Comparison of ENCODE assay signal across 9 cellular contexts in the genomic region with DNA sequence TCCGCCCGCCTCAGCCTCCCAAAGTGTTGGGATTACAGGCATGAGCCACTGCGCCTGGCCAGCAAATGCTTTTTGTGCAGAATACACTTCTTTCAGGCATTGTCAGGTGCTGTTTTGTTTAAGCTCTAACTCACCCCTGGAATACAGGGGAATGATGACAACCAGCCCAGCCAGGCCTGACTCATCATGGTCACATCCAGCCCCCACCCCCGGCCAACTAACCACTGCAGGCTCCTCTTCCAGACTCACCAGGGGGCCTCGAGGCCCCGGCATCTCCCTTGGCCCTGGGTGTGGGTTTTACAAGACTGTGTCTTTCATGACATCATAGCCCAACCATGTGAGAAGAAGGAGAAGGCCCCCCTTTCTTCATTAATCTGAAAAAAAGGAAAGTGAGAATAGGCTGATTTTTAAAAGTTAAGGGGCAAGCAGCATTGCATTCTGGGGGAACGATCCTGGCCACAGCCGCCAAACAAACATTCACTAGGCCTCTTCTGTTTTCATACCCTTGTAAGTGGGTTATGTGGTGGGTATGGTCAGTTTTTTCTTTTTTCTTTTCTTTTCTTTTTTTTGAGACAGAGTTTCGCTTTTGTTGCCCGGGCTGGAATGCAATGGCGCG. TPM values are rescaled to one million over a fixed set of nuclear protein-coding genes. Genes with fewer than 3 reads are reported as not detected.
DNase-seq lines count a peak whose midpoint lies in the region; ATAC-seq and TF ChIP-seq lines count a peak whose summit lies in the region.
"Had no signal": no experiment of that assay in that cellular context is flagged by ENCODE, and none has a peak within 500 bp of the region (broad histone marks: within the 10 kb centered on the region; RNA-seq: fewer than 3 reads in every experiment).

No MANE protein-coding gene starts in this region.

- TF ChIP-seq CTCF in choroid plexus epithelial cell (conservative IDR thresholded peaks at IDR 0.05; ENCODE audit: low read depth, low read length) (no peak), mesothelial cell of epicardium (IDR thresholded peaks at IDR 0.05; ENCODE audit: unreplicated experiment) (no peak)

- no peak overlapping the region for H3K27ac ChIP-seq in substantia nigra (ENCODE audit: low read depth, low read length, poor library complexity, severe bottlenecking)

- DNase-seq in AG20443 (ENCODE audit: low spot score) (peak; percentile 96), M059J (ENCODE audit: low read depth) (peak; percentile 99), choroid plexus epithelial cell (ENCODE audit: low read depth) (peak; percentile 100), mesothelial cell of epicardium (ENCODE audit: low spot score in 2 of 2, unreplicated experiment in 2 of 2) (peak in 1 of 2 experiments; percentile 54), substantia nigra (lab: John Stamatoyannopoulos, UW) (no peak), Ammon's horn (ENCODE audit: low spot score) (no peak)

- no peak overlapping the region for H3K4me3 ChIP-seq in choroid plexus epithelial cell (ENCODE audit: low read depth, low read length)

- no peaks in the 10 kb centered on the region for H3K9me3 Mint-ChIP-seq in mesothelial cell of epicardium
- H3K9me3 Mint-ChIP-seq: activated naive CD4-positive, alpha-beta T cell treated with anti-CD3 and anti-CD28 coated beads, Interleukin-2, amount 50 U/mL, for 24 hours had no signal

- H3K36me3 Mint-ChIP-seq in mesothelial cell of epicardium, result peaks cover 2% of the 10 kb centered on the region
- H3K36me3 Mint-ChIP-seq: activated naive CD4-positive, alpha-beta T cell treated with anti-CD3 and anti-CD28 coated beads, Interleukin-2, amount 50 U/mL, for 24 hours had no signal

- ATAC-seq in GM18870 (IDR thresholded peaks at IDR 0.05; ENCODE audit: unreplicated experiment) (no peak), GM21737 (IDR thresholded peaks at IDR 0.05; ENCODE audit: unreplicated experiment) (no peak)

- peaks cover 45% of the 10 kb centered on the region for H3K4me1 Mint-ChIP-seq in mesothelial cell of epicardium
- H3K4me1 Mint-ChIP-seq: activated naive CD4-positive, alpha-beta T cell treated with anti-CD3 and anti-CD28 coated beads, Interleukin-2, amount 50 U/mL, for 24 hours had no signal

- no peaks in the 10 kb centered on the region for H3K27me3 Mint-ChIP-seq in mesothelial cell of epicardium (ENCODE audit: low read depth)
- H3K27me3 Mint-ChIP-seq: activated naive CD4-positive, alpha-beta T cell treated with anti-CD3 and anti-CD28 coated beads, Interleukin-2, amount 50 U/mL, for 24 hours had no signal

- H3K4me3 Mint-ChIP-seq in mesothelial cell of epicardium, result peak overlapping the region; percentile 10
- H3K4me3 Mint-ChIP-seq: activated naive CD4-positive, alpha-beta T cell treated with anti-CD3 and anti-CD28 coated beads, Interleukin-2, amount 50 U/mL, for 24 hours had no signal

- peak overlapping the region; percentile 99 for H3K27ac Mint-ChIP-seq in mesothelial cell of epicardium
- H3K27ac Mint-ChIP-seq: activated naive CD4-positive, alpha-beta T cell treated with anti-CD3 and anti-CD28 coated beads, Interleukin-2, amount 50 U/mL, for 24 hours had no signal

RNA-seq across cellular contexts. Expression of a gene that starts 35.6 kb away (rescaled TPM):
- total RNA-seq in M059J (2014; rRNA removed; shearing (Covaris generic)), result 2.4 and 9.3 TPM in 2 replicates
- 36.1 to 37.4 TPM (median 37.1 TPM) in 3 replicates for total RNA-seq in mesothelial cell of epicardium

RNA-seq across cellular contexts. Expression of a gene that starts 40.8 kb away (rescaled TPM):
- total RNA-seq in M059J (2014; rRNA removed; shearing (Covaris generic)), result not detected in 2 replicates
- total RNA-seq in mesothelial cell of epicardium, result not detected in 3 replicates

RNA-seq across cellular contexts. Expression of a gene that starts 41.4 kb away (rescaled TPM):
- total RNA-seq in M059J (2014; rRNA removed; shearing (Covaris generic)), result 1.4 and 2.4 TPM in 2 replicates
- 5.2 to 6.2 TPM (median 5.9 TPM) in 3 replicates for total RNA-seq in mesothelial cell of epicardium

RNA-seq across cellular contexts. Expression of a gene that starts 49.2 kb away (rescaled TPM):
- total RNA-seq in M059J (2014; rRNA removed; shearing (Covaris generic)), result 2,121 and 2,222 TPM in 2 replicates
- total RNA-seq in mesothelial cell of epicardium, result 1,103 to 1,148 TPM (median 1,111 TPM) in 3 replicates

RNA-seq across cellular contexts. Expression of a gene that starts 49.4 kb away (rescaled TPM):
- total RNA-seq in M059J (2014; rRNA removed; shearing (Covaris generic)), result 43.9 and 54.1 TPM in 2 replicates
- total RNA-seq in mesothelial cell of epicardium, result 26.1 to 28.5 TPM (median 28.0 TPM) in 3 replicates

Comparison
In these comparisons a context has a peak if more than half of its experiments do, and no peak if none do; other contexts are left out.
1. DNase-seq: peak in AG20443 (single experiment), M059J (single experiment) and choroid plexus epithelial cell (single experiment); none in substantia nigra (0 of 49) and Ammon's horn (single experiment).